Comparison of ENCODE assay signal across 24 cellular contexts in genomic region chr1:239179001-239179400, GRCh38.
A peak's percentile ranks its signal among the peaks of the same experiment; 100 is the strongest.
DNase-seq lines count a peak whose midpoint lies in the region; ATAC-seq and TF ChIP-seq lines count a peak whose summit lies in the region.
"Had no signal": no experiment of that assay in that cellular context is flagged by ENCODE, and none has a peak within 500 bp of the region (broad histone marks: within the 10 kb centered on the region; RNA-seq: fewer than 3 reads in every experiment).

No MANE protein-coding gene starts in this region.

- peaks cover 9% of the 10 kb centered on the region for H3K4me1 ChIP-seq in endodermal cell (ENCODE audit: control insufficient read depth, insufficient read depth, low read length)
- H3K4me1 ChIP-seq in mucosa of descending colon (ENCODE audit: low read depth) = no peaks in the 10 kb centered on the region
- H3K4me1 ChIP-seq in BE2C = peaks cover 22% of the 10 kb centered on the region
- H3K4me1 ChIP-seq in testis = no peaks in the 10 kb centered on the region
- H3K4me1 ChIP-seq in Peyer's patch = no peaks in the 10 kb centered on the region

- in situ Hi-C loops in ACHN (cut with HindIII; ENCODE audit: low pct_ligation_motif_present, low pct_unique_long_range_greater_than_20kb, low sequenced_read_pairs) = no loop called here

- intact Hi-C loops in mucosa of descending colon (cut with DNase I, micrococcal nuclease) (no loop called here), testis (cut with DNase I; ENCODE audit: low total_unique reads) (no loop called here)

- H3K9ac ChIP-seq in endodermal cell (ENCODE audit: extremely low read depth, low read length, poor library complexity, severe bottlenecking) = no peak overlapping the region

- DNase-seq in ACHN (peak; percentile 3), HT-29 (ENCODE audit: low spot score) (peak; percentile 37), endodermal cell (no peak), mucosa of descending colon (no peak), BE2C (no peak), caudate nucleus (lab: John Stamatoyannopoulos, UW) (no peak), testis (no peak), Peyer's patch (no peak)
- DNase-seq: CD8-positive, alpha-beta memory T cell; DMS 273 treated with DMSO at 0.1 percent for 48 hours; DND-41; Kasumi-1; NCI-H1092 treated with DMSO at 0.1 percent for 48 hours; NCI-H1436 treated with DMSO at 0.1 percent for 48 hours; NCI-H187 treated with DMSO at 0.1 percent for 48 hours; NCI-H2107; NCI-H524; NCI-H82; SHP77; SW 1271 had no signal

- ATAC-seq in mucosa of descending colon = peak; percentile 66
- ATAC-seq: K562 had no signal

- H3K4me1 Mint-ChIP-seq in endodermal cell = peaks cover 9% of the 10 kb centered on the region
- H3K4me1 Mint-ChIP-seq: B cell; CD14-positive monocyte; CD8-positive, alpha-beta memory T cell had no signal

- H3K4me3 Mint-ChIP-seq in endodermal cell = no peak overlapping the region
- H3K4me3 Mint-ChIP-seq: B cell; CD14-positive monocyte; CD8-positive, alpha-beta memory T cell had no signal

- peak overlapping the region; percentile 6 for H3K4me3 ChIP-seq in endodermal cell (ENCODE audit: low read length)
- no peak overlapping the region for H3K4me3 ChIP-seq in mucosa of descending colon
- no peak overlapping the region for H3K4me3 ChIP-seq in BE2C (ENCODE audit: low read depth, low read length)
- no peak overlapping the region for H3K4me3 ChIP-seq in testis
- H3K4me3 ChIP-seq in Peyer's patch = no peak overlapping the region
- H3K4me3 ChIP-seq: K562 had no signal

- H3K27ac Mint-ChIP-seq in endodermal cell = no peak overlapping the region
- H3K27ac Mint-ChIP-seq: B cell; CD14-positive monocyte; CD8-positive, alpha-beta memory T cell had no signal

- no peaks in the 10 kb centered on the region for H3K27me3 Mint-ChIP-seq in endodermal cell (ENCODE audit: insufficient read depth)
- H3K27me3 Mint-ChIP-seq: B cell; CD8-positive, alpha-beta memory T cell had no signal

- H3K9me3 ChIP-seq in endodermal cell (ENCODE audit: control insufficient read depth, low read length) (no peaks in the 10 kb centered on the region), mucosa of descending colon (no peaks in the 10 kb centered on the region), BE2C (no peaks in the 10 kb centered on the region), testis (no peaks in the 10 kb centered on the region), Peyer's patch (no peaks in the 10 kb centered on the region)

- no peak overlapping the region for H3K27ac ChIP-seq in endodermal cell (ENCODE audit: low read depth, low read length)
- H3K27ac ChIP-seq in caudate nucleus (ENCODE audit: low read depth, low read length) = no peak overlapping the region
- H3K27ac ChIP-seq in testis = no peak overlapping the region
- no peak overlapping the region for H3K27ac ChIP-seq in Peyer's patch
- H3K27ac ChIP-seq: RWPE1 had no signal

- H3K36me3 Mint-ChIP-seq in endodermal cell (ENCODE audit: low read depth) = peaks cover 3% of the 10 kb centered on the region
- H3K36me3 Mint-ChIP-seq: CD14-positive monocyte; CD8-positive, alpha-beta memory T cell had no signal

- H3K9me3 Mint-ChIP-seq in endodermal cell = peaks cover 7% of the 10 kb centered on the region

- 80 to 88% methylated on average over 1 to 4 of the region's 4 CpGs for WGBS in endodermal cell (ENCODE audit: insufficient coverage in 1 of 2, insufficient read length in 1 of 2), 2 experiments
- WGBS in testis, 2 donors = 49 to 50% methylated on average over 4 of the region's 4 CpGs

- TF ChIP-seq POLR2A in testis (IDR thresholded peaks at IDR 0.05) (no peak), Peyer's patch (IDR thresholded peaks at IDR 0.05) (no peak)

- H3K36me3 ChIP-seq in endodermal cell (ENCODE audit: control insufficient read depth, insufficient read depth, low read length) (no peaks in the 10 kb centered on the region), mucosa of descending colon (ENCODE audit: low read depth) (no peaks in the 10 kb centered on the region), BE2C (no peaks in the 10 kb centered on the region), testis (ENCODE audit: low read depth, missing control alignments) (no peaks in the 10 kb centered on the region), Peyer's patch (no peaks in the 10 kb centered on the region)

- no peak for TF ChIP-seq CTCF in endodermal cell (conservative IDR thresholded peaks at IDR 0.05)
- no peak for TF ChIP-seq CTCF in mucosa of descending colon (IDR thresholded peaks at IDR 0.05)
- no peak for TF ChIP-seq CTCF in BE2C (IDR thresholded peaks at IDR 0.05; ENCODE audit: low read depth, low read length)
- no peak for TF ChIP-seq CTCF in testis (IDR thresholded peaks at IDR 0.05)
- no peak for TF ChIP-seq CTCF in Peyer's patch (IDR thresholded peaks at IDR 0.05)

- H3K27me3 ChIP-seq in endodermal cell (ENCODE audit: control insufficient read depth, insufficient read depth, low read length, poor library complexity, severe bottlenecking) = no peaks in the 10 kb centered on the region
- H3K27me3 ChIP-seq in BE2C = no peaks in the 10 kb centered on the region
- H3K27me3 ChIP-seq in testis = no peaks in the 10 kb centered on the region
- H3K27me3 ChIP-seq in Peyer's patch = no peaks in the 10 kb centered on the region

Comparison
In these comparisons a context has a peak if more than half of its experiments do, and no peak if none do; other contexts are left out.
1. DNase-seq: peak in ACHN (single experiment) and HT-29 (single experiment); none in endodermal cell (single experiment), mucosa of descending colon (0 of 3), BE2C (single experiment), caudate nucleus (0 of 61), testis (single experiment) and Peyer's patch (0 of 3).